8 cellular contexts compared by ENCODE assay signal in genomic region chr20:35146299-35146921, GRCh38. TPM values are rescaled to one million over a fixed set of nuclear protein-coding genes. Genes with fewer than 3 reads are reported as not detected.
DNase-seq lines count a peak whose midpoint lies in the region; ATAC-seq, FAIRE-seq and TF ChIP-seq lines count a peak whose summit lies in the region.

No MANE protein-coding gene starts in this region.

- peaks cover 10% of the 10 kb centered on the region for H3K4me1 ChIP-seq in PC-3 (ENCODE audit: insufficient read depth, low read length)
- H3K4me1 ChIP-seq in HepG2 (ENCODE audit: insufficient read depth, low read length), result peaks cover 34% of the 10 kb centered on the region
- peaks cover 6 to 21% of the 10 kb centered on the region in 2 donors for H3K4me1 ChIP-seq in thyroid gland

- H4K20me1 ChIP-seq in PC-3 (ENCODE audit: low read length) (no peaks in the 10 kb centered on the region), HepG2 (ENCODE audit: insufficient read depth, low read length) (no peaks in the 10 kb centered on the region)

- H3K9me2 ChIP-seq in PC-3 (replicated peaks; ENCODE audit: low read length), result no peaks in the 10 kb centered on the region

- peaks cover 40% of the 10 kb centered on the region for H3K36me3 Mint-ChIP-seq in CD4-positive, alpha-beta T cell (ENCODE audit: low read depth)

- intact Hi-C loops in CD4-positive, alpha-beta T cell (cut with DNase I, micrococcal nuclease), result loop anchor here (2.0 to 10.0 kb wide), 6 partner anchors 54 to 844 kb away; partner anchors contain the start of genes AHCY (in 1 of the 2), GGT7 (in 1 of the 2), MMP24OS (in 1 of the 2) and TRPC4AP (in 1 of the 2)
- intact Hi-C loops in PC-3 (cut with micrococcal nuclease) (loop anchor here (2.0 to 5.0 kb wide), 2 partner anchors 54 to 301 kb away; partner anchors contain the start of gene TRPC4AP), HepG2 (cut with micrococcal nuclease; ENCODE audit: unreplicated experiment) (loop anchor here (2.0 kb wide), 1 partner anchor 28 kb away; no protein-coding TSS in a partner anchor), thyroid gland (cut with DNase I) (loop anchor here (5.0 kb wide), 2 partner anchors 61 to 121 kb away; no protein-coding TSS in a partner anchor)

- WGBS in HepG2 (ENCODE audit: low lambda C conversion rate), result 8% methylated on average over 21 of the region's 23 CpGs
- 6 to 10% methylated on average over 16 to 21 of the region's 23 CpGs for WGBS in thyroid gland, 2 donors

- no peak for FAIRE-seq in HepG2 (lab: Jason Lieb, UNC)

- H3F3A ChIP-seq in PC-3 (ENCODE audit: low read length, unreplicated experiment), result no peaks in the 10 kb centered on the region

- peaks cover 6% of the 10 kb centered on the region; the same call in 1 of the 2 replicates for H3K36me3 ChIP-seq in PC-3 (ENCODE audit: low read depth, low read length)
- peaks cover 2 to 4% of the 10 kb centered on the region in 2 experiments; a peak in 3 of 5 replicates for H3K36me3 ChIP-seq in HepG2 (replicated peaks in 1 of 2; ENCODE audit: control insufficient read depth in 1 of 2, insufficient read depth in 2 of 2, low read length in 2 of 2)
- H3K36me3 ChIP-seq in thyroid gland, result peaks cover 11 to 18% of the 10 kb centered on the region in 2 donors

- peak overlapping the region; percentile 75 for H3K9ac ChIP-seq in PC-3 (ENCODE audit: low read length)
- peak overlapping the region; percentile 75 for H3K9ac ChIP-seq in HepG2 (ENCODE audit: insufficient read depth, low read depth, low read length)

- peak overlapping the region; percentile 96 for H3K4me3 Mint-ChIP-seq in CD4-positive, alpha-beta T cell

- BruUV-seq in PC-3 (replicated peaks; lab: Mats Ljungman, UMichigan), result TSS peak; percentile 49
- TSS peak; percentile 60 for BruUV-seq in HepG2 (replicated peaks; lab: Mats Ljungman, UMichigan)

- peak overlapping the region; percentile 55 for H3K27ac ChIP-seq in CD4-positive, alpha-beta T cell (ENCODE audit: low read depth, low read length)
- H3K27ac ChIP-seq in PC-3 (ENCODE audit: low read length), result peak overlapping the region; percentile 51
- peak overlapping the region; percentile 53 for H3K27ac ChIP-seq in caudate nucleus (ENCODE audit: low read depth, low read length)
- peak overlapping the region; percentile 71 for H3K27ac ChIP-seq in HepG2 (ENCODE audit: extremely low read length, insufficient read depth, low read length)
- H3K27ac ChIP-seq in thyroid gland, result peak overlapping the region; percentile 1 to 75 (median 74)

- no peak for TF ChIP-seq CTCF in CD4-positive, alpha-beta T cell (IDR thresholded peaks at IDR 0.05)
- TF ChIP-seq CTCF in PC-3 (conservative IDR thresholded peaks at IDR 0.05; ENCODE audit: low read depth, low read length), result 0 out of 2 replicates have a peak, but pooled peaks have one; percentile 17
- TF ChIP-seq CTCF in HepG2 (CRISPR knock-in tag; IDR thresholded peaks at IDR 0.05), result no peak
- no peak for TF ChIP-seq CTCF in thyroid gland (IDR thresholded peaks at IDR 0.05)

- TF ChIP-seq RAD21 in HepG2 (CRISPR knock-in tag; IDR thresholded peaks at IDR 0.05), result no peak

- peaks cover 49% of the 10 kb centered on the region for H3K4me1 Mint-ChIP-seq in CD4-positive, alpha-beta T cell (ENCODE audit: low read depth)

- no peak for TF ChIP-seq POLR2A in HepG2 (IDR thresholded peaks at IDR 0.05; ENCODE audit: insufficient read depth in 1 of 2, low read depth in 2 of 2, low read length in 2 of 2)
- TF ChIP-seq POLR2A in thyroid gland (IDR thresholded peaks at IDR 0.05), result no peak

- DNase-seq in CD4-positive, alpha-beta T cell, result peak in 4 of 10 experiments; percentile 4 to 13 (median 8)
- peak; percentile 47 for DNase-seq in PC-3
- peak in 4 of 61 donors; percentile 11 to 33 (median 26) for DNase-seq in caudate nucleus (lab: John Stamatoyannopoulos, UW)
- peak; percentile 56 for DNase-seq in HepG2 (ENCODE audit: low spot score)
- DNase-seq in thyroid gland, result peak; percentile 28 to 30
- DNase-seq in inferior parietal cortex (ENCODE audit: extremely low spot score), result no peak

- TF ChIP-seq EP300 in HepG2 (IDR thresholded peaks at IDR 0.05; ENCODE audit: low read depth in 2 of 2, low read length in 2 of 2), result no peak
- TF ChIP-seq EP300 in HepG2 (CRISPR knock-in tag; IDR thresholded peaks at IDR 0.05; ENCODE audit: borderline replicate concordance), result no peak

- CTCF ChIA-PET in CD4-positive, alpha-beta T cell (lab: Charles Lee), result interaction anchor here (0.7 to 2.1 kb wide), 7 partner anchors 12 to 808 kb away, joined by 3 to 15 read pairs (median 3); partner anchors contain the start of gene SCAND1
- CTCF ChIA-PET in PC-3 (lab: Charles Lee) (interaction anchor here (0.5 to 2.5 kb wide), 6 partner anchors 50 to 118 kb away, joined by 3 to 43 read pairs (median 8); no protein-coding TSS in a partner anchor), HepG2 (lab: Yijun Ruan, JAX; ENCODE audit: low intra/inter-chr PET ratio, low total read pairs) (interaction anchor here (1.7 to 3.3 kb wide), 3 partner anchors 62 to 123 kb away, joined by 6 to 38 read pairs (median 6); no protein-coding TSS in a partner anchor)

- H3K4me2 ChIP-seq in PC-3 (ENCODE audit: low read length) (peak overlapping the region; percentile 100), HepG2 (ENCODE audit: low read depth, low read length) (peak overlapping the region; percentile 88)

- H3K27me3 Mint-ChIP-seq in CD4-positive, alpha-beta T cell, result no peaks in the 10 kb centered on the region

- ATAC-seq in CD4-positive, alpha-beta T cell (ENCODE audit: poor library complexity), result peak; percentile 22
- ATAC-seq in GM21423 (IDR thresholded peaks at IDR 0.05; ENCODE audit: unreplicated experiment) (peak; percentile 3), PC-3 (peak; percentile 28), HepG2 (peak; percentile 79), HG03280 (IDR thresholded peaks at IDR 0.05; ENCODE audit: unreplicated experiment) (no peak)

- H3K4me3 ChIP-seq in PC-3 (ENCODE audit: low read length) (peak overlapping the region; percentile 95), HepG2 (replicated peaks in 1 of 3; ENCODE audit: insufficient read depth in 1 of 3, low read depth in 2 of 3, low read length in 3 of 3) (peak overlapping the region; percentile 78 to 92 (median 91)), thyroid gland (replicated peaks in 1 of 3) (peak overlapping the region; percentile 7 to 93 (median 59))

- in situ Hi-C loops in HepG2 (cut with HindIII; ENCODE audit: extremely low pct_ligation_motif_present, low pct_unique_long_range_greater_than_20kb), result loop anchor here (5.0 to 25.0 kb wide), 3 partner anchors 61 to 291 kb away; partner anchors contain the start of gene GDF5

- peak overlapping the region; percentile 93 for H3K27ac Mint-ChIP-seq in CD4-positive, alpha-beta T cell

- POLR2A ChIA-PET in CD4-positive, alpha-beta T cell (lab: Charles Lee), result interaction anchor here (0.5 to 2.0 kb wide), 14 partner anchors 13 to 808 kb away, joined by 3 to 16 read pairs (median 6); partner anchors contain the start of genes CPNE1, ITCH, MMP24OS and RBM12
- POLR2A ChIA-PET in PC-3 (lab: Charles Lee; ENCODE audit: unreplicated experiment) (interaction anchor here (0.6 kb wide), 1 partner anchor 293 kb away, joined by 9 read pairs; no protein-coding TSS in a partner anchor), HepG2 (lab: Yijun Ruan, JAX) (interaction anchor here (0.5 to 2.7 kb wide), 23 partner anchors 11 to 583 kb away, joined by 3 to 33 read pairs (median 7); partner anchors contain the start of genes EIF6 and TRPC4AP)

- peak overlapping the region; percentile 95 for H2AFZ ChIP-seq in PC-3 (ENCODE audit: low read length)
- peak overlapping the region; percentile 88 for H2AFZ ChIP-seq in HepG2 (ENCODE audit: low read length)

- no peaks in the 10 kb centered on the region for H3K9me3 ChIP-seq in CD4-positive, alpha-beta T cell (ENCODE audit: control insufficient read depth, low read length)
- H3K9me3 ChIP-seq in PC-3 (ENCODE audit: low read length) (no peaks in the 10 kb centered on the region), HepG2 (ENCODE audit: low read length) (no peaks in the 10 kb centered on the region), thyroid gland (no peaks in the 10 kb centered on the region)

- no peaks in the 10 kb centered on the region for H3K27me3 ChIP-seq in CD4-positive, alpha-beta T cell (ENCODE audit: control insufficient read depth, insufficient read depth, low read length)
- H3K27me3 ChIP-seq in PC-3 (ENCODE audit: low read length) (no peaks in the 10 kb centered on the region), HepG2 (ENCODE audit: control insufficient read depth in 1 of 2, insufficient read depth in 2 of 2, low read length in 2 of 2) (no peaks in the 10 kb centered on the region; a peak in 1 of 5 replicates), thyroid gland (no peaks in the 10 kb centered on the region)

- H3K9me3 Mint-ChIP-seq in CD4-positive, alpha-beta T cell, result no peaks in the 10 kb centered on the region

- H3K79me2 ChIP-seq in PC-3 (ENCODE audit: low read length) (peaks cover 9% of the 10 kb centered on the region; the same call in 1 of the 2 replicates), HepG2 (ENCODE audit: insufficient read depth, low read length) (no peaks in the 10 kb centered on the region)

RNA-seq across cellular contexts. Expression of gene EDEM2, which starts 0.7 kb away (rescaled TPM):
- 10 to 100 TPM; 12.2 to 12.6 TPM for total RNA-seq in CD4-positive, alpha-beta T cell
- total RNA-seq in PC-3 (2014; rRNA removed) (22.2 and 28.5 TPM in 2 replicates), HepG2 (2016; rRNA removed; fragmentation: Illumina TruSeq; extraction: Trizol) (26.1 and 46.9 TPM in 2 replicates), thyroid gland (10 to 100 TPM; 13.7 to 31.0 (median 25.0) TPM)
- 13.9 and 15.6 TPM in 2 replicates for total RNA-seq in HepG2 (2016; cell fraction: cytosol; rRNA removed; fragmentation: Illumina TruSeq; extraction: Trizol; ENCODE audit: low read depth)
- total RNA-seq in HepG2 (2016; cell fraction: insoluble cytoplasmic fraction; rRNA removed; fragmentation: Illumina TruSeq; extraction: Trizol), result 25.6 and 48.5 TPM in 2 replicates
- 27.6 and 30.5 TPM in 2 replicates for total RNA-seq in HepG2 (2016; cell fraction: membrane; rRNA removed; fragmentation: Illumina TruSeq; extraction: Trizol)
- 36.5 and 40.3 TPM in 2 replicates for total RNA-seq in HepG2 (2016; cell fraction: nucleus; rRNA removed; fragmentation: Illumina TruSeq; extraction: Trizol)
- 33.1 and 35.6 TPM in 2 replicates for polyA plus RNA-seq in HepG2 (2011; rRNA removed)
- 29.4 and 30.1 TPM in 2 replicates for polyA plus RNA-seq in HepG2 (2011; cell fraction: cytosol; rRNA removed)
- polyA plus RNA-seq in HepG2 (2011; cell fraction: nucleus; rRNA removed), result 20.5 and 25.0 TPM in 2 replicates
- 28.5 and 32.2 TPM in 2 replicates for polyA plus RNA-seq in HepG2 (2012)
- 14.6 and 16.0 TPM in 2 replicates for polyA plus RNA-seq in HepG2 (2016; cell fraction: cytosol; fragmentation: Illumina TruSeq; extraction: Trizol; ENCODE audit: low read depth)
- polyA plus RNA-seq in HepG2 (2016; cell fraction: insoluble cytoplasmic fraction; fragmentation: Illumina TruSeq; extraction: Trizol; ENCODE audit: low read depth), result 23.9 and 24.8 TPM in 2 replicates
- polyA plus RNA-seq in HepG2 (2016; cell fraction: membrane; fragmentation: Illumina TruSeq; extraction: Trizol; ENCODE audit: low read depth), result 21.0 and 21.5 TPM in 2 replicates
- 57.4 and 60.1 TPM in 2 replicates for polyA plus RNA-seq in HepG2 (2016; cell fraction: nucleus; fragmentation: Illumina TruSeq; extraction: Trizol; ENCODE audit: insufficient read depth, low read depth)
- polyA minus RNA-seq in HepG2 (2011; rRNA and poly(A)+ RNA removed; ENCODE audit: low replicate concordance), result 13.5 and 24.8 TPM in 2 replicates
- polyA minus RNA-seq in HepG2 (2011; cell fraction: cytosol; rRNA and poly(A)+ RNA removed), result 10.6 and 16.1 TPM in 2 replicates
- polyA minus RNA-seq in HepG2 (2011; cell fraction: nucleus; rRNA and poly(A)+ RNA removed), result 5.9 and 9.2 TPM in 2 replicates

RNA-seq across cellular contexts. Expression of gene PROCR, which starts 25.5 kb away (rescaled TPM):
- total RNA-seq in CD4-positive, alpha-beta T cell, result under 1 TPM; 0.33 to 0.61 TPM
- total RNA-seq in PC-3 (2014; rRNA removed) (45.4 and 55.7 TPM in 2 replicates), HepG2 (2016; rRNA removed; fragmentation: Illumina TruSeq; extraction: Trizol) (0.63 and 1.4 TPM in 2 replicates), thyroid gland (10 to 100 TPM; 11.2 to 56.0 (median 37.9) TPM)
- total RNA-seq in HepG2 (2016; cell fraction: cytosol; rRNA removed; fragmentation: Illumina TruSeq; extraction: Trizol; ENCODE audit: low read depth), result 0.61 and 0.62 TPM in 2 replicates
- 0.54 and 1.5 TPM in 2 replicates for total RNA-seq in HepG2 (2016; cell fraction: insoluble cytoplasmic fraction; rRNA removed; fragmentation: Illumina TruSeq; extraction: Trizol)
- total RNA-seq in HepG2 (2016; cell fraction: membrane; rRNA removed; fragmentation: Illumina TruSeq; extraction: Trizol), result 0.49 and 0.65 TPM in 2 replicates
- 0.87 and 1.2 TPM in 2 replicates for total RNA-seq in HepG2 (2016; cell fraction: nucleus; rRNA removed; fragmentation: Illumina TruSeq; extraction: Trizol)
- polyA plus RNA-seq in HepG2 (2011; rRNA removed), result 1.7 and 1.9 TPM in 2 replicates
- polyA plus RNA-seq in HepG2 (2011; cell fraction: cytosol; rRNA removed), result 1.6 and 2.1 TPM in 2 replicates
- 1.3 and 1.5 TPM in 2 replicates for polyA plus RNA-seq in HepG2 (2011; cell fraction: nucleus; rRNA removed)
- 1.7 and 2.1 TPM in 2 replicates for polyA plus RNA-seq in HepG2 (2012)
- 0.54 and 0.74 TPM in 2 replicates for polyA plus RNA-seq in HepG2 (2016; cell fraction: cytosol; fragmentation: Illumina TruSeq; extraction: Trizol; ENCODE audit: low read depth)
- polyA plus RNA-seq in HepG2 (2016; cell fraction: insoluble cytoplasmic fraction; fragmentation: Illumina TruSeq; extraction: Trizol; ENCODE audit: low read depth), result 0.36 and 0.46 TPM in 2 replicates
- polyA plus RNA-seq in HepG2 (2016; cell fraction: membrane; fragmentation: Illumina TruSeq; extraction: Trizol; ENCODE audit: low read depth), result 0.41 and 0.64 TPM in 2 replicates
- 1.9 and 2.4 TPM in 2 replicates for polyA plus RNA-seq in HepG2 (2016; cell fraction: nucleus; fragmentation: Illumina TruSeq; extraction: Trizol; ENCODE audit: insufficient read depth, low read depth)
- 1.9 and 27.7 TPM in 2 replicates for polyA minus RNA-seq in HepG2 (2011; rRNA and poly(A)+ RNA removed; ENCODE audit: low replicate concordance)
- 0.88 and 1.2 TPM in 2 replicates for polyA minus RNA-seq in HepG2 (2011; cell fraction: cytosol; rRNA and poly(A)+ RNA removed)
- polyA minus RNA-seq in HepG2 (2011; cell fraction: nucleus; rRNA and poly(A)+ RNA removed), result 0.50 TPM in 1 of 2 replicates, not detected in the other

RNA-seq across cellular contexts. Expression of gene TRPC4AP, which starts 53.8 kb away (rescaled TPM):
- total RNA-seq in CD4-positive, alpha-beta T cell, result 10 to 100 TPM; 56.3 to 60.6 TPM
- total RNA-seq in PC-3 (2014; rRNA removed), result 46.9 and 52.6 TPM in 2 replicates
- 136 and 161 TPM in 2 replicates for total RNA-seq in HepG2 (2016; rRNA removed; fragmentation: Illumina TruSeq; extraction: Trizol)
- total RNA-seq in HepG2 (2016; cell fraction: cytosol; rRNA removed; fragmentation: Illumina TruSeq; extraction: Trizol; ENCODE audit: low read depth), result 14.0 and 17.1 TPM in 2 replicates
- 135 and 149 TPM in 2 replicates for total RNA-seq in HepG2 (2016; cell fraction: insoluble cytoplasmic fraction; rRNA removed; fragmentation: Illumina TruSeq; extraction: Trizol)
- 40.4 and 43.8 TPM in 2 replicates for total RNA-seq in HepG2 (2016; cell fraction: membrane; rRNA removed; fragmentation: Illumina TruSeq; extraction: Trizol)
- total RNA-seq in HepG2 (2016; cell fraction: nucleus; rRNA removed; fragmentation: Illumina TruSeq; extraction: Trizol), result 93.4 and 104 TPM in 2 replicates
- polyA plus RNA-seq in HepG2 (2011; rRNA removed), result 137 and 161 TPM in 2 replicates
- polyA plus RNA-seq in HepG2 (2011; cell fraction: cytosol; rRNA removed), result 124 and 126 TPM in 2 replicates
- polyA plus RNA-seq in HepG2 (2011; cell fraction: nucleus; rRNA removed), result 271 and 292 TPM in 2 replicates
- polyA plus RNA-seq in HepG2 (2012), result 99.8 and 102 TPM in 2 replicates
- 9.6 and 11.2 TPM in 2 replicates for polyA plus RNA-seq in HepG2 (2016; cell fraction: cytosol; fragmentation: Illumina TruSeq; extraction: Trizol; ENCODE audit: low read depth)
- 107 and 117 TPM in 2 replicates for polyA plus RNA-seq in HepG2 (2016; cell fraction: insoluble cytoplasmic fraction; fragmentation: Illumina TruSeq; extraction: Trizol; ENCODE audit: low read depth)
- polyA plus RNA-seq in HepG2 (2016; cell fraction: membrane; fragmentation: Illumina TruSeq; extraction: Trizol; ENCODE audit: low read depth), result 20.1 and 21.8 TPM in 2 replicates
- 123 and 137 TPM in 2 replicates for polyA plus RNA-seq in HepG2 (2016; cell fraction: nucleus; fragmentation: Illumina TruSeq; extraction: Trizol; ENCODE audit: insufficient read depth, low read depth)
- 113 and 272 TPM in 2 replicates for polyA minus RNA-seq in HepG2 (2011; rRNA and poly(A)+ RNA removed; ENCODE audit: low replicate concordance)
- polyA minus RNA-seq in HepG2 (2011; cell fraction: cytosol; rRNA and poly(A)+ RNA removed), result 117 and 119 TPM in 2 replicates
- polyA minus RNA-seq in HepG2 (2011; cell fraction: nucleus; rRNA and poly(A)+ RNA removed), result 108 and 134 TPM in 2 replicates
- 10 to 100 TPM; 53.3 to 76.8 (median 73.5) TPM for total RNA-seq in thyroid gland

Comparison
In these comparisons a context has a peak if more than half of its experiments do, and no peak if none do; other contexts are left out.
1. RNA of gene PROCR, which starts 25.5 kb away (total RNA-seq): 45.4 to 55.7 TPM in PC-3 and 11.2 to 56.0 TPM in thyroid gland; 0.49 to 1.5 TPM in HepG2 and 0.33 to 0.61 TPM in CD4-positive, alpha-beta T cell; every median in the first group is over 4 times any median in the second.
2. Peak in every context shown above with its lines, with median percentiles within 50 percentile points of each other: H3K27ac ChIP-seq and H3K4me3 ChIP-seq.